Comparison of ENCODE assay signal across 8 cellular contexts in genomic region chr17:46579083-46580075, GRCh38. TPM values are rescaled to one million over a fixed set of nuclear protein-coding genes. Genes with fewer than 3 reads are reported as not detected.
A peak's percentile ranks its signal among the peaks of the same experiment; 100 is the strongest.
DNase-seq lines count a peak whose midpoint lies in the region; ATAC-seq and TF ChIP-seq lines count a peak whose summit lies in the region.
"Not testable (repeated sequence)": the region's sequence is repeated elsewhere in the genome, so short reads cannot be mapped to it uniquely, and the experiment has no call there.

TSS of gene ARL17A (minus strand) at chr17:46579691. CDS start at chr17:46576322, 3,369 bp downstream.

- not testable (repeated sequence) for H3K27me3 ChIP-seq in PC-9 (ENCODE audit: insufficient read depth, low read depth); colonic mucosa; aorta (ENCODE audit: control insufficient read depth in 1 of 2, insufficient read depth in 2 of 2, low read length in 1 of 2)

- H3K36me3 ChIP-seq in PC-9 (ENCODE audit: low read depth); colonic mucosa; aorta (ENCODE audit: control insufficient read depth in 1 of 2, insufficient read depth in 2 of 2, low read length in 1 of 2): not testable (repeated sequence)

- H3K4me1 ChIP-seq in PC-9 (replicated peaks; ENCODE audit: insufficient read depth); colonic mucosa; aorta (ENCODE audit: control insufficient read depth in 1 of 2, insufficient read depth in 2 of 2, low read length in 2 of 2): not testable (repeated sequence)

- H3K9me3 ChIP-seq in PC-9 (ENCODE audit: insufficient read depth, low read depth); colonic mucosa; aorta (ENCODE audit: control insufficient read depth, low read length): not testable (repeated sequence)

- intact Hi-C loops in PC-9 (cut with micrococcal nuclease; ENCODE audit: unreplicated experiment); colonic mucosa (cut with DNase I); aorta (cut with DNase I): not testable (repeated sequence)

- not testable (repeated sequence) for H4K20me1 ChIP-seq in PC-9 (ENCODE audit: insufficient read depth)

- H3F3A ChIP-seq in PC-9 (ENCODE audit: insufficient read depth, low read depth) = not testable (repeated sequence)

- not testable (repeated sequence) for H3K9ac ChIP-seq in colonic mucosa (ENCODE audit: low read depth in 2 of 2, low read length in 2 of 2)

- H3K4me2 ChIP-seq in PC-9 = peak within 1 kb of the TSS; percentile 69

- CTCF ChIA-PET in PC-9 (lab: Charles Lee) = not testable (repeated sequence)

- H3K79me2 ChIP-seq in PC-9 (ENCODE audit: low read depth) = not testable (repeated sequence)

- peak within 1 kb of the TSS; percentile 73 for H3K27ac ChIP-seq in PC-9
- H3K27ac ChIP-seq in colonic mucosa; aorta (ENCODE audit: low read depth in 1 of 2, low read length in 2 of 2): not testable (repeated sequence)

- BruUV-seq in PC-9 (replicated peaks; lab: Mats Ljungman, UMichigan) = not testable (repeated sequence)

- TF ChIP-seq CTCF in PC-9 (conservative IDR thresholded peaks at IDR 0.05); colonic mucosa (IDR thresholded peaks at IDR 0.05): not testable (repeated sequence)

- DNase-seq in PC-9 (peak in 1 of 2 experiments; percentile 81), colonic mucosa (peak; percentile 86), mesenteric fat pad (ENCODE audit: low spot score) (peak; percentile 92), aorta (peak; percentile 92)
- peak; percentile 61 for DNase-seq in activated CD8-positive, alpha-beta memory T cell treated with anti-CD3 and anti-CD28 coated beads, Interleukin-2, amount 50 U/mL, for 4 hours
- peak; percentile 43 to 48 for DNase-seq in stimulated activated CD4-positive, alpha-beta T cell treated with anti-CD3 and anti-CD28 coated beads, Interleukin-1b, Interleukin-23, amount 100 ng/mL, for 4 hours (ENCODE audit: low read depth in 2 of 2)

- peak within 1 kb of the TSS; percentile 49; the same call in 1 of the 2 replicates for H3K4me3 ChIP-seq in PC-9
- not testable (repeated sequence) for H3K4me3 ChIP-seq in colonic mucosa; aorta (ENCODE audit: low read length in 2 of 2)

- peak; percentile 95 for ATAC-seq in GM19043 (IDR thresholded peaks at IDR 0.05; ENCODE audit: low read depth, unreplicated experiment)
- peak; percentile 86 for ATAC-seq in HG02885 (IDR thresholded peaks at IDR 0.05; ENCODE audit: poor library complexity, unreplicated experiment)
- peak; percentile 99 for ATAC-seq in aorta (ENCODE audit: low FRiP score)

- POLR2A ChIA-PET in PC-9 (lab: Charles Lee; ENCODE audit: unreplicated experiment) = not testable (repeated sequence)

- not testable (repeated sequence) for H3K9me2 ChIP-seq in PC-9 (ENCODE audit: insufficient read depth)

- H2AFZ ChIP-seq in PC-9 = not testable (repeated sequence)

- 0% methylated on average over 7 to 15 of the region's 65 CpGs for WGBS in aorta, 2 donors

RNA-seq across cellular contexts. Expression of gene ARL17A, which starts in this region (rescaled TPM):
- total RNA-seq in PC-9 (2021) = 26.1 and 41.9 TPM in 2 replicates
- 10 to 100 TPM in 1 of 2 donors, 1 to 10 TPM in 1; 4.4 to 18.6 TPM for total RNA-seq in colonic mucosa
- 6.5 TPM for total RNA-seq in mesenteric fat pad
- total RNA-seq in aorta = 10 to 100 TPM; 12.8 to 13.2 TPM
- 1 to 10 TPM; 4.7 to 6.9 TPM for polyA plus RNA-seq in aorta
